ENCODE assay signal across 14 cellular contexts in the genomic region with DNA sequence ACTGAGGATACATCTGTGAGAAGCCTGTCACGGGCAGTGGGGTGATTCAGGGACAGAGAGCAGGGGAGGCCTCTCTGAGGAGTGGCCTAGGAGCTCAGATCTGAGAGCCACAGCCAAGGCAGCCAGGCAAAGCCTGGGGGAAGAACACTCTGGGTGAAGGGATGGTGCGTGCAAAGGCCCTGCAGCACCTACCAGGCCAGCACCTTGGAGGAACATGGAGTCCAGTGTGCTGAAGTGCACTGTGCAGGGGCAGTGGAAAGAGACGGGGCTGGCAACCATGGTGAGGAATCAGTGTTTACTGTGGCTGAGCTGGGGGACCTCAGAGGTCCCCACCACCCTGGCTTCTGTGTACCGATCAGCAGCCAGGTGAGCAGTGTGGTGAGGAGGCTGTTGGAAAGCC. TPM values are rescaled to one million over a fixed set of nuclear protein-coding genes. Genes with fewer than 3 reads are reported as not detected.
"Had no signal": no experiment of that assay in that cellular context is flagged by ENCODE, and none has a peak within 500 bp of the region (broad histone marks: within the 10 kb centered on the region; RNA-seq: fewer than 3 reads in every experiment).

No MANE protein-coding gene starts in this region.

- H3K27me3 Mint-ChIP-seq: stimulated activated memory B cell treated with anti-CD40 and anti-IgM and Interleukin-4, amounts not matched to agents 10 μg/mL and 1 μg/mL and 100 μg/mL, for 72 hours had no signal

- H3K27ac Mint-ChIP-seq: activated T-cell treated with anti-CD3 and anti-CD28 coated beads, Interleukin-2, amount 50 U/mL, for 72 hours; mesothelial cell of epicardium; stimulated activated memory B cell treated with anti-CD40 and anti-IgM and Interleukin-4, amounts not matched to agents 10 μg/mL and 1 μg/mL and 100 μg/mL, for 72 hours had no signal

- H3K4me1 Mint-ChIP-seq: mesothelial cell of epicardium, neural crest cell had no signal

- DNase-seq: activated T-cell treated with anti-CD3 and anti-CD28 coated beads, Interleukin-2, amount 50 U/mL, for 72 hours; adrenal gland; heart right ventricle; lower lobe of right lung; pancreas; T-helper 9 cell had no signal

- H3K9me3 ChIP-seq: adrenal gland, gastroesophageal sphincter, heart right ventricle, lower lobe of right lung, pancreas, tibial nerve had no signal

- H3K4me1 ChIP-seq: adrenal gland, gastroesophageal sphincter, heart right ventricle, lower lobe of right lung, pancreas, tibial nerve had no signal

- H3K27me3 ChIP-seq: adrenal gland, gastroesophageal sphincter, pancreas, tibial nerve had no signal

- H3K9me3 Mint-ChIP-seq: activated T-cell treated with anti-CD3 and anti-CD28 coated beads, Interleukin-2, amount 50 U/mL, for 72 hours; mesothelial cell of epicardium; neural crest cell; stimulated activated memory B cell treated with anti-CD40 and anti-IgM and Interleukin-4, amounts not matched to agents 10 μg/mL and 1 μg/mL and 100 μg/mL, for 72 hours had no signal

- H3K4me3 Mint-ChIP-seq: activated T-cell treated with anti-CD3 and anti-CD28 coated beads, Interleukin-2, amount 50 U/mL, for 72 hours; mesothelial cell of epicardium; neural crest cell; stimulated activated memory B cell treated with anti-CD40 and anti-IgM and Interleukin-4, amounts not matched to agents 10 μg/mL and 1 μg/mL and 100 μg/mL, for 72 hours had no signal

- H3K27ac ChIP-seq: adrenal gland, gastroesophageal sphincter, heart right ventricle, lower lobe of right lung, pancreas, SK-N-MC, tibial nerve had no signal

- H3K4me3 ChIP-seq: adrenal gland, gastroesophageal sphincter, heart right ventricle, lower lobe of right lung, pancreas, SK-N-MC, tibial nerve had no signal

- ATAC-seq: activated CD4-positive, CD25-positive, alpha-beta regulatory T cell treated with anti-CD3 and anti-CD28 coated beads, Interleukin-2, amount 50 U/mL, for 24 hours; activated T-cell treated with anti-CD3 and anti-CD28 coated beads, Interleukin-2, amount 50 U/mL, for 72 hours; gastroesophageal sphincter; heart right ventricle; lower lobe of right lung; pancreas; stimulated activated memory B cell treated with anti-CD40 and anti-IgM and Interleukin-4, amounts not matched to agents 10 μg/mL and 1 μg/mL and 100 μg/mL, for 72 hours had no signal

RNA-seq across cellular contexts. Expression of a gene that starts 48.0 kb away (rescaled TPM):
- total RNA-seq: myocyte had no signal
